Comparison of ENCODE assay signal across 16 cellular contexts in the genomic region with DNA sequence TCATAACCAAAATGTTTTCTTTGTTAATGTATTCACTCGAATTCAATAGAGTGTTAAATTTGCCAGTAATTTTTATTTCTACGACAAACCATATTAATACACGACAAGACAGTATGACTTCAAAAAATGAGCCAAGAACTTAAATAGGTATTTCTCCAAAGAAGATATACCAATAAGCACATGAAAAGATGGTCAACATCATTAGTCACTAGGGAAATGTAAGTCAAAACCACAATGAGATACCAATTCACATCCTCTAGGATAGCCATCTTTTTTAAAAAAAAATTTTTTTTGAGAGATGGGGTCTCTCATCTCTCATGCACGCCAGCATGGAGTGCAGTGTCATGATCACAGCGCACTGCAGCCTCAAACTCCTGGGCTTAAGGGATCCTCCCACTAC. TPM values are rescaled to one million over a fixed set of nuclear protein-coding genes. Genes with fewer than 3 reads are reported as not detected.
DNase-seq lines count a peak whose midpoint lies in the region; ATAC-seq, FAIRE-seq and TF ChIP-seq lines count a peak whose summit lies in the region.
"Had no signal": no experiment of that assay in that cellular context is flagged by ENCODE, and none has a peak within 500 bp of the region (broad histone marks: within the 10 kb centered on the region; RNA-seq: fewer than 3 reads in every experiment).

No MANE protein-coding gene starts in this region.

- BruUV-seq in IMR-90 (replicated peaks; lab: Mats Ljungman, UMichigan), result no TSS peak

- no peak overlapping the region for H4K5ac ChIP-seq in IMR-90 (ENCODE audit: low read depth, low read length)

- H3K27ac ChIP-seq in IMR-90 (ENCODE audit: insufficient read depth, low read length) (no peak overlapping the region), osteoblast (ENCODE audit: low read depth, low read length) (no peak overlapping the region), kidney (ENCODE audit: low read depth in 2 of 2, low read length in 2 of 2) (no peak overlapping the region)
- H3K27ac ChIP-seq: C4-2B had no signal

- H3K56ac ChIP-seq in IMR-90 (ENCODE audit: extremely low read depth, insufficient read depth, low read length), result no peak overlapping the region

- H3K9me3 ChIP-seq in IMR-90 (ENCODE audit: control insufficient read depth, insufficient read depth, low read length) (peaks cover 7% of the 10 kb centered on the region), osteoblast (ENCODE audit: low read depth, low read length) (no peaks in the 10 kb centered on the region), kidney (ENCODE audit: control insufficient read depth in 1 of 2, low read length in 2 of 2) (no peaks in the 10 kb centered on the region)
- H3K9me3 ChIP-seq: Caco-2 had no signal

- intact Hi-C loops in IMR-90 (cut with micrococcal nuclease) (no loop called here), kidney (cut with DNase I) (no loop called here)

- no peak overlapping the region for H2BK15ac ChIP-seq in IMR-90 (ENCODE audit: low read depth, low read length)

- POLR2A ChIA-PET in IMR-90 (lab: Charles Lee; ENCODE audit: unreplicated experiment), result no interaction called here

- H3K4me2 ChIP-seq in IMR-90 (ENCODE audit: low read depth, low read length) (no peak overlapping the region), osteoblast (ENCODE audit: insufficient read depth, low read length) (no peak overlapping the region)

- no peak overlapping the region for H2BK5ac ChIP-seq in IMR-90 (ENCODE audit: low read depth, low read length, poor library complexity, severe bottlenecking)

- H4K20me1 ChIP-seq in IMR-90 (ENCODE audit: insufficient read depth, low read length) (no peaks in the 10 kb centered on the region), osteoblast (ENCODE audit: insufficient read depth, low read length) (no peaks in the 10 kb centered on the region)

- no peak overlapping the region for H3K23ac ChIP-seq in IMR-90 (ENCODE audit: low read depth, low read length)

- peaks cover 20% of the 10 kb centered on the region for H3K27me3 ChIP-seq in IMR-90 (ENCODE audit: control insufficient read depth, insufficient read depth, low read length)
- H3K27me3 ChIP-seq in osteoblast (ENCODE audit: insufficient read depth, low read length), result peaks cover 32% of the 10 kb centered on the region

- no peak overlapping the region for H3K14ac ChIP-seq in IMR-90 (replicated peaks; ENCODE audit: low read depth, low read length)

- H4K91ac ChIP-seq in IMR-90 (ENCODE audit: insufficient read depth, low read depth, low read length), result no peak overlapping the region

- H3K18ac ChIP-seq in IMR-90 (ENCODE audit: low read depth, low read length), result no peak overlapping the region

- no peak overlapping the region for H2AK9ac ChIP-seq in IMR-90 (replicated peaks; ENCODE audit: low read depth, low read length, poor library complexity)

- H3K9ac ChIP-seq in IMR-90 (ENCODE audit: low read depth, low read length) (no peak overlapping the region), kidney (ENCODE audit: low read length in 2 of 2) (no peak overlapping the region)

- peak; percentile 13 for FAIRE-seq in TTC549 (lab: Jason Lieb, UNC)
- FAIRE-seq in kidney (lab: Jason Lieb, UNC), result no peak
- FAIRE-seq: A204.1, D721Med had no signal

- in situ Hi-C loops in IMR-90 (cut with MboI; ENCODE audit: low sequenced_read_pairs), result no loop called here

- no peak for ATAC-seq in IMR-90 (ENCODE audit: low read depth)
- no peak for ATAC-seq in HG03432 (IDR thresholded peaks at IDR 0.05; ENCODE audit: unreplicated experiment)

- H3K9me1 ChIP-seq in IMR-90 (ENCODE audit: insufficient read depth, low read length), result no peaks in the 10 kb centered on the region

- dilution Hi-C loops in IMR-90 (cut with HindIII; ENCODE audit: low sequenced_read_pairs, unreplicated experiment), result no loop called here

- peak; percentile 23 for DNase-seq in ELR (ENCODE audit: low read depth)
- DNase-seq in IMR-90, result no peak
- DNase-seq in osteoblast (ENCODE audit: insufficient read length, low spot score, missing footprints), result peak; percentile 5
- DNase-seq in pons (ENCODE audit: low spot score), result no peak
- no peak for DNase-seq in kidney
- DNase-seq: AML-193; Caco-2; CD4-positive, alpha-beta T cell; GF-D8; GOT3; H7 had no signal

- H2BK120ac ChIP-seq in IMR-90 (ENCODE audit: low read depth, low read length), result no peak overlapping the region

- no peak overlapping the region for H2AK5ac ChIP-seq in IMR-90 (ENCODE audit: low read depth, low read length)

- H2AFZ ChIP-seq in IMR-90 (replicated peaks; ENCODE audit: low read length, poor library complexity), result no peak overlapping the region
- H2AFZ ChIP-seq in osteoblast (ENCODE audit: low read length), result no peak overlapping the region

- H3K36me3 ChIP-seq in IMR-90 (ENCODE audit: control insufficient read depth, insufficient read depth, low read length) (no peaks in the 10 kb centered on the region), osteoblast (ENCODE audit: insufficient read depth, low read length) (no peaks in the 10 kb centered on the region), kidney (ENCODE audit: control insufficient read depth in 1 of 2, insufficient read depth in 2 of 2, low read length in 2 of 2) (no peaks in the 10 kb centered on the region)

- no peaks in the 10 kb centered on the region for H3K79me2 ChIP-seq in osteoblast (ENCODE audit: insufficient read depth, low read length)

- TF ChIP-seq CTCF in IMR-90 (conservative IDR thresholded peaks at IDR 0.05; ENCODE audit: low read depth, low read length) (no peak), osteoblast (IDR thresholded peaks at IDR 0.05; ENCODE audit: extremely low read depth, low read depth, low read length) (no peak), kidney (IDR thresholded peaks at IDR 0.05; ENCODE audit: borderline replicate concordance, extremely low read depth, insufficient read depth) (no peak)

- CTCF ChIA-PET in IMR-90 (lab: Yijun Ruan, JAX), result no interaction called here

- WGBS in IMR-90 (ENCODE audit: extremely low coverage in 2 of 2, insufficient read length in 1 of 2), 2 experiments, result no CpG with 5 or more reads among the region's 5 CpGs

- no peaks in the 10 kb centered on the region for H3K79me1 ChIP-seq in IMR-90 (ENCODE audit: low read depth in 1 of 2, low read length in 2 of 2)

- no peaks in the 10 kb centered on the region for H3K4me1 ChIP-seq in IMR-90 (ENCODE audit: control insufficient read depth, insufficient read depth, low read length)
- H3K4me1 ChIP-seq in osteoblast (ENCODE audit: insufficient read depth, low read length), result no peaks in the 10 kb centered on the region
- H3K4me1 ChIP-seq in kidney (ENCODE audit: control insufficient read depth in 1 of 2, insufficient read depth in 1 of 2, low read depth in 1 of 2, low read length in 2 of 2), result no peaks in the 10 kb centered on the region
- H3K4me1 ChIP-seq: Caco-2 had no signal

- TF ChIP-seq RAD21 in IMR-90 (IDR thresholded peaks at IDR 0.05; ENCODE audit: low read length), result no peak

- no peak overlapping the region for H2BK20ac ChIP-seq in IMR-90 (ENCODE audit: low read depth, low read length)

- H4K8ac ChIP-seq in IMR-90 (ENCODE audit: low read depth in 2 of 2, low read length in 2 of 2), result no peak overlapping the region

- TF ChIP-seq POLR2A in IMR-90 (IDR thresholded peaks at IDR 0.05; ENCODE audit: low read depth, low read length), result no peak

- no peak overlapping the region for H3K4ac ChIP-seq in IMR-90 (ENCODE audit: low read depth, low read length)

- H3K4me3 ChIP-seq in IMR-90 (ENCODE audit: insufficient read depth, low read depth, low read length), result no peak overlapping the region
- no peak overlapping the region for H3K4me3 ChIP-seq in osteoblast (ENCODE audit: insufficient read depth, low read length)
- no peak overlapping the region for H3K4me3 ChIP-seq in kidney (ENCODE audit: low read length in 2 of 2)

TF ChIP-seq in IMR-90, 13 proteins besides CTCF, POLR2A, EP300 and RAD21:
- no peak for TF ChIP-seq MAZ (IDR thresholded peaks at IDR 0.05; ENCODE audit: borderline replicate concordance, low read depth, low read length)
- peak; percentile 71; the same call in 1 of the 2 replicates for TF ChIP-seq RFX5 (IDR thresholded peaks at IDR 0.05; ENCODE audit: low read depth, low read length)
- TF ChIP-seq BHLHE40 (IDR thresholded peaks at IDR 0.05; ENCODE audit: low read depth, low read length), result no peak

RNA-seq across cellular contexts. Expression of a gene that starts 5.0 kb away (rescaled TPM):
- 0.28 and 0.36 TPM in 2 replicates for total RNA-seq in IMR-90 (2012; rRNA removed)
- 0.27 and 0.37 TPM in 2 replicates for polyA plus RNA-seq in IMR-90 (2012; rRNA removed)
- 0.32 and 0.90 TPM in 2 replicates for polyA plus RNA-seq in IMR-90 (2012; cell fraction: cytosol; rRNA removed)
- 0.23 and 0.31 TPM in 2 replicates for polyA plus RNA-seq in IMR-90 (2012; cell fraction: nucleus; rRNA removed; ENCODE audit: low replicate concordance)
- under 0.01 TPM in 1 of 2 replicates, not detected in the other for total RNA-seq in osteoblast
- total RNA-seq in kidney, result 0.28 TPM
- 0.26 TPM for polyA plus RNA-seq in kidney (ENCODE audit: insufficient read depth, low read depth, low replicate concordance)
- total RNA-seq: Caco-2 had no signal

RNA-seq across cellular contexts. Expression of a gene that starts 38.3 kb away (rescaled TPM):
- total RNA-seq in IMR-90 (2012; rRNA removed) (20.8 and 46.4 TPM in 2 replicates), osteoblast (32.1 and 36.6 TPM in 2 replicates), kidney (20.3 TPM)
- polyA plus RNA-seq in IMR-90 (2012; rRNA removed) (9.3 and 11.3 TPM in 2 replicates), kidney (ENCODE audit: insufficient read depth, low read depth, low replicate concordance) (14.9 TPM)
- polyA plus RNA-seq in IMR-90 (2012; cell fraction: cytosol; rRNA removed), result 2.6 and 3.5 TPM in 2 replicates
- 1.7 and 11.2 TPM in 2 replicates for polyA plus RNA-seq in IMR-90 (2012; cell fraction: nucleus; rRNA removed; ENCODE audit: low replicate concordance)

RNA-seq across cellular contexts. Expression of a gene that starts 57.2 kb away (rescaled TPM):
- total RNA-seq in IMR-90 (2012; rRNA removed), result 3.6 TPM in 2 replicates
- 10.2 and 10.7 TPM in 2 replicates for polyA plus RNA-seq in IMR-90 (2012; rRNA removed)
- polyA plus RNA-seq in IMR-90 (2012; cell fraction: cytosol; rRNA removed), result 4.1 and 4.7 TPM in 2 replicates
- 24.8 and 38.2 TPM in 2 replicates for polyA plus RNA-seq in IMR-90 (2012; cell fraction: nucleus; rRNA removed; ENCODE audit: low replicate concordance)
- total RNA-seq in osteoblast, result 2.2 and 2.7 TPM in 2 replicates
- total RNA-seq in kidney, result 3.5 TPM
- 1.8 TPM for polyA plus RNA-seq in kidney (ENCODE audit: insufficient read depth, low read depth, low replicate concordance)

Comparison
In these comparisons a context has a peak if more than half of its experiments do, and no peak if none do; other contexts are left out.
1. DNase-seq: peak in ELR (single experiment) and osteoblast (single experiment); none in IMR-90 (single experiment), pons (single experiment) and kidney (single experiment).